22 cellular contexts compared by ENCODE assay signal in genomic region chr15:61441901-61442300, GRCh38.
"Had no signal": no experiment of that assay in that cellular context is flagged by ENCODE, and none has a peak within 500 bp of the region (broad histone marks: within the 10 kb centered on the region; RNA-seq: fewer than 3 reads in every experiment).

No MANE protein-coding gene starts in this region.

- H3K9me3 ChIP-seq: esophagus muscularis mucosa, lower lobe of right lung, ovary, sigmoid colon, suprapubic skin, transverse colon, vagina had no signal

- H3K4me1 ChIP-seq: esophagus muscularis mucosa, lower lobe of right lung, psoas muscle, sigmoid colon, spleen, suprapubic skin, transverse colon, vagina had no signal

- DNase-seq: dermis blood vessel endothelial cell; effector memory CD4-positive, alpha-beta T cell; hypothalamus; left ventricle myocardium superior; lower lobe of right lung; natural killer cell; occipital lobe; ovary; posterior cingulate gyrus; psoas muscle; right cardiac atrium; sigmoid colon; spleen; stimulated activated CD4-positive, alpha-beta T cell treated with anti-CD3 and anti-CD28 coated beads, Interleukin-4, amount 100 ng/mL, for 4 hours; stimulated activated naive CD8-positive, alpha-beta T cell treated with anti-CD3 and anti-CD28 coated beads, Interleukin-15, Interleukin-2, amounts not matched to agents 100 U/mL and 50 U/mL, for 24 hours; transverse colon had no signal

- H3K36me3 ChIP-seq: esophagus muscularis mucosa, lower lobe of right lung, ovary, sigmoid colon, spleen, suprapubic skin, transverse colon, vagina had no signal

- ATAC-seq: left ventricle myocardium superior; lower lobe of right lung; natural killer cell; psoas muscle; right cardiac atrium; stimulated activated memory B cell treated with anti-CD40 and anti-IgM and Interleukin-4, amounts not matched to agents 10 μg/mL and 1 μg/mL and 100 μg/mL, for 72 hours; stimulated activated naive CD8-positive, alpha-beta T cell treated with anti-CD3 and anti-CD28 coated beads, Interleukin-15, Interleukin-2, amounts not matched to agents 100 U/mL and 50 U/mL, for 24 hours had no signal

- H3K27ac ChIP-seq: coronary artery, esophagus muscularis mucosa, lower lobe of right lung, ovary, psoas muscle, sigmoid colon, skin epidermis, spleen, suprapubic skin, transverse colon, vagina had no signal

- H3K4me3 ChIP-seq: coronary artery, esophagus muscularis mucosa, lower lobe of right lung, ovary, psoas muscle, sigmoid colon, skin epidermis, spleen, suprapubic skin, transverse colon, vagina had no signal

- H3K27me3 ChIP-seq: esophagus muscularis mucosa, ovary, sigmoid colon, spleen, suprapubic skin, transverse colon, vagina had no signal
